In genomic region chr3:25620508-25620907, GRCh38 we compare ENCODE assay signal across 28 cellular contexts. TPM values are rescaled to one million over a fixed set of nuclear protein-coding genes. Genes with fewer than 3 reads are reported as not detected.
DNase-seq lines count a peak whose midpoint lies in the region; ATAC-seq and TF ChIP-seq lines count a peak whose summit lies in the region.
"Had no signal": no experiment of that assay in that cellular context is flagged by ENCODE, and none has a peak within 500 bp of the region (broad histone marks: within the 10 kb centered on the region; RNA-seq: fewer than 3 reads in every experiment).

No MANE protein-coding gene starts in this region.

- peaks cover 4% of the 10 kb centered on the region for H3K9me3 Mint-ChIP-seq in MCF 10A (ENCODE audit: unreplicated experiment)
- H3K9me3 Mint-ChIP-seq: CD4-positive, alpha-beta memory T cell; HFFc6; IgD-negative memory B cell had no signal

- intact Hi-C loops in MCF 10A (cut with micrococcal nuclease) (no loop called here), breast epithelium (cut with DNase I; ENCODE audit: low total_unique reads) (no loop called here), mammary epithelial cell (cut with micrococcal nuclease) (no loop called here), sciatic nerve (cut with DNase I) (no loop called here)

- POLR2A ChIA-PET in MCF 10A (lab: Yijun Ruan, JAX): interaction anchor here (0.8 kb wide), 1 partner anchor 17 kb away, joined by 3 read pairs; no protein-coding TSS in a partner anchor

- BruUV-seq in MCF 10A (replicated peaks; lab: Mats Ljungman, UMichigan): no TSS peak
- BruUV-seq in mammary epithelial cell (replicated peaks; lab: Mats Ljungman, UMichigan): TSS peak; percentile 54

- no peaks in the 10 kb centered on the region for H3K79me2 ChIP-seq in mammary epithelial cell (ENCODE audit: insufficient read depth, low read length)

- H3K4me1 ChIP-seq in breast epithelium (no peaks in the 10 kb centered on the region), mammary epithelial cell (ENCODE audit: insufficient read depth, low read length) (peaks cover 7% of the 10 kb centered on the region)
- H3K4me1 ChIP-seq: A549; BLaER1 treated with 17β-estradiol and CSF1 and Interleukin-3, amounts not matched to agents 10 nM and 100 nM had no signal

- ATAC-seq in sciatic nerve (peak; percentile 64), HG02642 (IDR thresholded peaks at IDR 0.05; ENCODE audit: poor library complexity, unreplicated experiment) (no peak)
- ATAC-seq: A549 had no signal

- H3K27ac Mint-ChIP-seq in MCF 10A (ENCODE audit: low read depth, unreplicated experiment): no peak overlapping the region
- H3K27ac Mint-ChIP-seq: HFFc6, IgD-negative memory B cell had no signal

- H3K9ac ChIP-seq in mammary epithelial cell (ENCODE audit: insufficient read depth, low read length): no peak overlapping the region
- H3K9ac ChIP-seq: BLaER1 treated with 17β-estradiol and CSF1 and Interleukin-3, amounts not matched to agents 10 nM and 100 nM; KMS-11 had no signal

- H3K36me3 Mint-ChIP-seq in MCF 10A (ENCODE audit: insufficient read depth, unreplicated experiment): peaks cover 54% of the 10 kb centered on the region

- no peaks in the 10 kb centered on the region for H3K27me3 Mint-ChIP-seq in MCF 10A (ENCODE audit: insufficient read depth, unreplicated experiment)
- H3K27me3 Mint-ChIP-seq: CD4-positive, alpha-beta memory T cell; IgD-negative memory B cell had no signal

- no peaks in the 10 kb centered on the region for H4K20me1 ChIP-seq in mammary epithelial cell (ENCODE audit: insufficient read depth, low read length)

- no peak overlapping the region for H3K4me3 Mint-ChIP-seq in MCF 10A (ENCODE audit: unreplicated experiment)
- H3K4me3 Mint-ChIP-seq: CD4-positive, alpha-beta memory T cell; HFFc6; IgD-negative memory B cell had no signal

- H3K4me3 ChIP-seq in breast epithelium: no peak overlapping the region
- H3K4me3 ChIP-seq in mammary epithelial cell (replicated peaks in 1 of 3; ENCODE audit: insufficient read depth in 1 of 3, low read depth in 2 of 3, low read length in 3 of 3): no peak overlapping the region
- H3K4me3 ChIP-seq: A549; BLaER1 treated with 17β-estradiol and CSF1 and Interleukin-3, amounts not matched to agents 10 nM and 100 nM; HAP-1 had no signal

- TF ChIP-seq CTCF in MCF 10A (IDR thresholded peaks at IDR 0.05; ENCODE audit: unreplicated experiment) (no peak), breast epithelium (IDR thresholded peaks at IDR 0.05) (no peak), mammary epithelial cell (conservative IDR thresholded peaks at IDR 0.05 in 1 of 2, IDR thresholded peaks at IDR 0.05 in 1 of 2; ENCODE audit: extremely low read depth in 1 of 2, insufficient read depth in 1 of 2, low read depth in 1 of 2, low read length in 2 of 2) (no peak)

- H3K9me3 ChIP-seq in breast epithelium (no peaks in the 10 kb centered on the region), mammary epithelial cell (replicated peaks; ENCODE audit: insufficient read depth, low read length) (no peaks in the 10 kb centered on the region)
- H3K9me3 ChIP-seq: A549; BLaER1 treated with 17β-estradiol and CSF1 and Interleukin-3, amounts not matched to agents 10 nM and 100 nM; HAP-1 had no signal

- CTCF ChIA-PET in MCF 10A (lab: Yijun Ruan, JAX): interaction anchor here (0.5 to 0.7 kb wide), 2 partner anchors 1356 to 1360 kb away, joined by 3 read pairs; no protein-coding TSS in a partner anchor
- CTCF ChIA-PET in mammary epithelial cell (lab: Charles Lee; ENCODE audit: low non-redundant PET): no interaction called here

- DNase-seq in MCF 10A (ENCODE audit: unreplicated experiment) (peak; percentile 12), breast epithelium (ENCODE audit: low spot score in 2 of 2) (no peak), EH (ENCODE audit: low read depth) (peak; percentile 7), mammary epithelial cell (no peak), sciatic nerve (ENCODE audit: low spot score) (no peak), GM03348 (ENCODE audit: low spot score) (no peak)
- DNase-seq: AML-193; CD4-positive, alpha-beta memory T cell; DMS 273 treated with DMSO at 0.1 percent for 48 hours; DMS79; GF-D8; GOT3; HFFc6; NCI-H1048; NCI-H1417; NCI-H1694; NCI-H2029 treated with DMSO at 0.1 percent for 48 hours; NCI-H446 treated with DMSO at 0.1 percent for 48 hours; NCI-H526; NCI-H82; Right ventricle myocardium superior; RPMI8226 had no signal

- peaks cover 17% of the 10 kb centered on the region for H3K4me1 Mint-ChIP-seq in MCF 10A (ENCODE audit: insufficient read depth, unreplicated experiment)
- H3K4me1 Mint-ChIP-seq: IgD-negative memory B cell had no signal

- TF ChIP-seq POLR2A in breast epithelium (IDR thresholded peaks at IDR 0.05): no peak

- H2AFZ ChIP-seq in mammary epithelial cell (ENCODE audit: low read depth, low read length): no peak overlapping the region

- no peak overlapping the region for H3K27ac ChIP-seq in breast epithelium
- no peak overlapping the region for H3K27ac ChIP-seq in mammary epithelial cell (ENCODE audit: insufficient read depth, low read depth, low read length)
- H3K27ac ChIP-seq: A549; BLaER1 treated with 17β-estradiol and CSF1 and Interleukin-3, amounts not matched to agents 10 nM and 100 nM; KMS-11 had no signal

- WGBS in mammary epithelial cell (ENCODE audit: low coverage, missing lambda C conversion rate): 79% methylated on average over 4 of the region's 4 CpGs

- H3K27me3 ChIP-seq in breast epithelium: no peaks in the 10 kb centered on the region
- H3K27me3 ChIP-seq in mammary epithelial cell (ENCODE audit: insufficient read depth, low read length): no peaks in the 10 kb centered on the region
- H3K27me3 ChIP-seq: BLaER1 treated with 17β-estradiol and CSF1 and Interleukin-3, amounts not matched to agents 10 nM and 100 nM had no signal

- in situ Hi-C loops in mammary epithelial cell (cut with MboI; ENCODE audit: low sequenced_read_pairs in 2 of 2): no loop called here

- dilution Hi-C loops in mammary epithelial cell (cut with HindIII; ENCODE audit: low sequenced_read_pairs): no loop called here

- peaks cover 5% of the 10 kb centered on the region for H3K36me3 ChIP-seq in breast epithelium
- peaks cover 36% of the 10 kb centered on the region for H3K36me3 ChIP-seq in mammary epithelial cell (ENCODE audit: insufficient read depth, low read length)

- no peak overlapping the region for H3K4me2 ChIP-seq in mammary epithelial cell (ENCODE audit: insufficient read depth, low read depth, low read length)
- H3K4me2 ChIP-seq: A549; BLaER1 treated with 17β-estradiol and CSF1 and Interleukin-3, amounts not matched to agents 10 nM and 100 nM; KMS-11 had no signal

RNA-seq across cellular contexts. Expression of gene TOP2B, which starts 44.2 kb away (rescaled TPM):
- total RNA-seq in MCF 10A (2022): 77.8 and 88.7 TPM in 2 replicates
- total RNA-seq in breast epithelium: 100 to 1,000 TPM in 2 of 3 donors, 10 to 100 TPM in 1; 79.8 to 145 (median 125) TPM
- 10 to 100 TPM; 46.3 to 72.4 TPM for total RNA-seq in mammary epithelial cell
- polyA plus RNA-seq in mammary epithelial cell: 19.2 TPM
- polyA minus RNA-seq in mammary epithelial cell: 42.4 TPM
- 125 TPM for total RNA-seq in sciatic nerve

Comparison
In these comparisons a context has a peak if more than half of its experiments do, and no peak if none do; other contexts are left out.
1. DNase-seq: peak in MCF 10A (single experiment) and EH (single experiment); none in breast epithelium (0 of 2), mammary epithelial cell (single experiment), sciatic nerve (single experiment) and GM03348 (single experiment).